Comparison of ENCODE assay signal across 17 cellular contexts in genomic region chr7:37970211-37970610, GRCh38. TPM values are rescaled to one million over a fixed set of nuclear protein-coding genes. Genes with fewer than 3 reads are reported as not detected.
DNase-seq lines count a peak whose midpoint lies in the region; ATAC-seq lines count a peak whose summit lies in the region.
"Had no signal": no experiment of that assay in that cellular context is flagged by ENCODE, and none has a peak within 500 bp of the region (broad histone marks: within the 10 kb centered on the region; RNA-seq: fewer than 3 reads in every experiment).

No MANE protein-coding gene starts in this region.

- H3K36me3 Mint-ChIP-seq in stimulated activated naive B cell treated with anti-CD40 and anti-IgM and Interleukin-4, amounts not matched to agents 10 μg/mL and 1 μg/mL and 100 μg/mL, for 72 hours: no peaks in the 10 kb centered on the region
- H3K36me3 Mint-ChIP-seq: CD4-positive, CD25-positive, alpha-beta regulatory T cell; CD8-positive, alpha-beta memory T cell had no signal

- H3K9me3 Mint-ChIP-seq in stimulated activated naive B cell treated with anti-CD40 and anti-IgM and Interleukin-4, amounts not matched to agents 10 μg/mL and 1 μg/mL and 100 μg/mL, for 72 hours: no peaks in the 10 kb centered on the region
- H3K9me3 Mint-ChIP-seq: CD8-positive, alpha-beta memory T cell had no signal

- H3K4me3 Mint-ChIP-seq in stimulated activated naive B cell treated with anti-CD40 and anti-IgM and Interleukin-4, amounts not matched to agents 10 μg/mL and 1 μg/mL and 100 μg/mL, for 72 hours: no peak overlapping the region
- H3K4me3 Mint-ChIP-seq: CD4-positive, CD25-positive, alpha-beta regulatory T cell; CD8-positive, alpha-beta memory T cell had no signal

- no peak overlapping the region for H3K27ac Mint-ChIP-seq in stimulated activated naive B cell treated with anti-CD40 and anti-IgM and Interleukin-4, amounts not matched to agents 10 μg/mL and 1 μg/mL and 100 μg/mL, for 72 hours
- H3K27ac Mint-ChIP-seq: CD4-positive, CD25-positive, alpha-beta regulatory T cell; CD8-positive, alpha-beta memory T cell had no signal

- ATAC-seq in stimulated activated naive B cell treated with anti-CD40 and anti-IgM and Interleukin-4, amounts not matched to agents 10 μg/mL and 1 μg/mL and 100 μg/mL, for 72 hours (replicated peaks): no peak
- ATAC-seq: HepG2 had no signal

- H3K4me1 Mint-ChIP-seq in stimulated activated naive B cell treated with anti-CD40 and anti-IgM and Interleukin-4, amounts not matched to agents 10 μg/mL and 1 μg/mL and 100 μg/mL, for 72 hours: no peaks in the 10 kb centered on the region
- H3K4me1 Mint-ChIP-seq: CD4-positive, CD25-positive, alpha-beta regulatory T cell; CD8-positive, alpha-beta memory T cell had no signal

- peaks cover 0 to 3% of the 10 kb centered on the region in 2 donors for H3K27me3 Mint-ChIP-seq in stimulated activated naive B cell treated with anti-CD40 and anti-IgM and Interleukin-4, amounts not matched to agents 10 μg/mL and 1 μg/mL and 100 μg/mL, for 72 hours
- H3K27me3 Mint-ChIP-seq: CD4-positive, CD25-positive, alpha-beta regulatory T cell had no signal

- DNase-seq in LHCN-M2 (ENCODE audit: low read depth) (peak; percentile 55), RPMI7951 (ENCODE audit: low read depth) (peak; percentile 7), fibroblast of peridontal ligament (ENCODE audit: extremely low read depth) (peak; percentile 63), NCI-H187 (lab: John Stamatoyannopoulos, UW) (no peak)
- DNase-seq in stimulated activated naive B cell treated with anti-CD40 and anti-IgM and Interleukin-4, amounts not matched to agents 10 μg/mL and 1 μg/mL and 100 μg/mL, for 72 hours: no peak
- DNase-seq in stimulated activated CD4-positive, alpha-beta T cell treated with anti-CD3 and anti-CD28 coated beads, Interleukin-1b, Interleukin-23, amount 100 ng/mL, for 48 hours: no peak
- DNase-seq: ACHN; BE2C; C1 segment of cervical spinal cord; CD4-positive, CD25-positive, alpha-beta regulatory T cell; CD8-positive, alpha-beta memory T cell; COR-L47; DMS 273 treated with DMSO at 0.1 percent for 48 hours; DMS53; DND-41; GM23248 had no signal

RNA-seq across cellular contexts. Expression of gene EPDR1, which starts 49.8 kb away (rescaled TPM):
- total RNA-seq in LHCN-M2 (2014; rRNA removed): 99.6 and 105 TPM in 2 replicates
- 62.7 TPM for polyA plus RNA-seq in LHCN-M2 (2012)
- 31.6 and 35.1 TPM in 2 replicates for total RNA-seq in RPMI7951 (2014; rRNA removed; shearing (Covaris generic))
- total RNA-seq: CD4-positive, CD25-positive, alpha-beta regulatory T cell had no signal

RNA-seq across cellular contexts. Expression of gene SFRP4, which starts 53.6 kb away (rescaled TPM):
- total RNA-seq in LHCN-M2 (2014; rRNA removed): 0.32 and 0.46 TPM in 2 replicates
- 1.5 TPM for polyA plus RNA-seq in LHCN-M2 (2012)
- total RNA-seq in RPMI7951 (2014; rRNA removed; shearing (Covaris generic)): 0.10 and 0.12 TPM in 2 replicates
- total RNA-seq: CD4-positive, CD25-positive, alpha-beta regulatory T cell; CD8-positive, alpha-beta memory T cell had no signal
- polyA plus RNA-seq: CD4-positive, CD25-positive, alpha-beta regulatory T cell; CD8-positive, alpha-beta memory T cell had no signal

Comparison
In these comparisons a context has a peak if more than half of its experiments do, and no peak if none do; other contexts are left out.
1. DNase-seq: peak in LHCN-M2 (single experiment), RPMI7951 (single experiment) and fibroblast of peridontal ligament (single experiment); none in stimulated activated naive B cell treated with anti-CD40 and anti-IgM and Interleukin-4, amounts not matched to agents 10 μg/mL and 1 μg/mL and 100 μg/mL, for 72 hours (single experiment), stimulated activated CD4-positive, alpha-beta T cell treated with anti-CD3 and anti-CD28 coated beads, Interleukin-1b, Interleukin-23, amount 100 ng/mL, for 48 hours (single experiment) and NCI-H187 (0 of 2).